In the genomic region with DNA sequence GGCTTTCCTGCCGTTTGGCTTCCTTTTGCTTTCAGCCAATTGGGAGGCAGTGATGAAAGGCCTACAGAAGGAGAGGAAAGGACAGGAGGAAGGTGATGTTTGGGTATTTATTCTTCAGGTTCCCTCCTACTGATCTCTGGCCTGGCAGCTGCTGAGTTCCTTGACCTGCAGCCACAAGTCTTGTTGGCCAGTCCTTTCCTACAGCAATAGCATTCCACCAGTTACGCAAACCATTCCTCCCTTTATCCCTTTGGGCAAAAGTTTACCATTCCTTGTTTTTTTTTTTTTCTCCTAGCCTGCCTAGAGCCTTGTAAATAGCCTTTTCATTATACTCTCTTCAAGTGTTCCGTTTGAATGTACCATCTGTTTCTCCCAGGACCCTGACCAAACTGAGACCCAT, we compare ENCODE assay signal across 18 cellular contexts.
DNase-seq lines count a peak whose midpoint lies in the region; ATAC-seq, FAIRE-seq and TF ChIP-seq lines count a peak whose summit lies in the region.
"Had no signal": no experiment of that assay in that cellular context is flagged by ENCODE, and none has a peak within 500 bp of the region (broad histone marks: within the 10 kb centered on the region; RNA-seq: fewer than 3 reads in every experiment).

No MANE protein-coding gene starts in this region.

- H3K4me1 ChIP-seq in testis: no peaks in the 10 kb centered on the region

- peaks cover 5% of the 10 kb centered on the region for H3K36me3 Mint-ChIP-seq in osteocyte (ENCODE audit: unreplicated experiment)
- H3K36me3 Mint-ChIP-seq: CD4-positive, alpha-beta memory T cell had no signal

- peak overlapping the region; percentile 25 for H3K27ac Mint-ChIP-seq in osteocyte (ENCODE audit: unreplicated experiment)
- H3K27ac Mint-ChIP-seq: B cell; CD4-positive, alpha-beta memory T cell had no signal

- H3K4me1 Mint-ChIP-seq in osteocyte (ENCODE audit: unreplicated experiment): peaks cover 26% of the 10 kb centered on the region

- H3K36me3 ChIP-seq in testis (ENCODE audit: low read depth, missing control alignments): no peaks in the 10 kb centered on the region

- H3K27ac ChIP-seq in testis: no peak overlapping the region
- H3K27ac ChIP-seq: GM23248 had no signal

- peak; percentile 75 for DNase-seq in fibroblast of villous mesenchyme (ENCODE audit: low read depth)
- no peak for DNase-seq in osteocyte (ENCODE audit: extremely low spot score, unreplicated experiment)
- no peak for DNase-seq in testis
- no peak for DNase-seq in GM12892 (ENCODE audit: insufficient read length)
- no peak for DNase-seq in left colon
- DNase-seq: C1 segment of cervical spinal cord; CD4-positive, alpha-beta memory T cell; DMS153; DMS79 treated with DMSO at 0.1 percent for 48 hours; GM23248 had no signal

- TF ChIP-seq POLR2A in testis (IDR thresholded peaks at IDR 0.05): no peak
- no peak for TF ChIP-seq POLR2A in GM12892 (IDR thresholded peaks at IDR 0.05; ENCODE audit: low read depth, low read length)

- 79 to 85% methylated on average over 3 of the region's 3 CpGs for WGBS in testis, 2 donors

- no peaks in the 10 kb centered on the region for H3K9me3 ChIP-seq in testis

- TF ChIP-seq CTCF in fibroblast of villous mesenchyme (IDR thresholded peaks at IDR 0.05; ENCODE audit: insufficient read depth, low read depth, low read length): no peak
- TF ChIP-seq CTCF in osteocyte (IDR thresholded peaks at IDR 0.05): no peak
- TF ChIP-seq CTCF in testis (IDR thresholded peaks at IDR 0.05): no peak

- H3K27me3 Mint-ChIP-seq in osteocyte (ENCODE audit: unreplicated experiment): no peaks in the 10 kb centered on the region
- H3K27me3 Mint-ChIP-seq: B cell had no signal

- peak; percentile 96 for FAIRE-seq in G401.6 (lab: Jason Lieb, UNC)
- FAIRE-seq in GM12892 (lab: Jason Lieb, UNC): no peak
- FAIRE-seq: A204.1, D721Med, GM18507, H54 had no signal

- ATAC-seq in left colon (no peak), GM19351 (IDR thresholded peaks at IDR 0.05; ENCODE audit: unreplicated experiment) (no peak)
- ATAC-seq: HCT116 had no signal

- H3K4me3 Mint-ChIP-seq in osteocyte (ENCODE audit: unreplicated experiment): no peak overlapping the region
- H3K4me3 Mint-ChIP-seq: B cell; CD4-positive, alpha-beta memory T cell had no signal

- no peaks in the 10 kb centered on the region for H3K27me3 ChIP-seq in testis

- intact Hi-C loops in testis (cut with DNase I; ENCODE audit: low total_unique reads) (no loop called here), left colon (cut with DNase I, micrococcal nuclease) (no loop called here)

- H3K9me3 Mint-ChIP-seq in osteocyte (ENCODE audit: unreplicated experiment): peaks cover 10% of the 10 kb centered on the region
- H3K9me3 Mint-ChIP-seq: CD4-positive, alpha-beta memory T cell had no signal

- H3K4me3 ChIP-seq in fibroblast of villous mesenchyme (ENCODE audit: low read depth, low read length) (no peak overlapping the region), testis (no peak overlapping the region)
- H3K4me3 ChIP-seq: GM23248 had no signal
